In genomic region chr1:101288491-101288944, GRCh38 we compare ENCODE assay signal across 8 cellular contexts. TPM values are rescaled to one million over a fixed set of nuclear protein-coding genes. Genes with fewer than 3 reads are reported as not detected.
DNase-seq lines count a peak whose midpoint lies in the region; ATAC-seq, FAIRE-seq and TF ChIP-seq lines count a peak whose summit lies in the region.

No MANE protein-coding gene starts in this region.

- intact Hi-C loops in pancreas (cut with DNase I): loop anchor here in 2 of 3 donors (5.0 to 10.0 kb wide), 2 partner anchors 364 to 366 kb away; no protein-coding TSS in a partner anchor

- H3K27ac ChIP-seq in RWPE2 (ENCODE audit: poor library complexity, severe bottlenecking) (no peak overlapping the region), pancreas (no peak overlapping the region)

- H3K4me1 ChIP-seq in RWPE2 (ENCODE audit: insufficient read depth, poor library complexity, severe bottlenecking) (peaks cover 8% of the 10 kb centered on the region), pancreas (peaks cover 0 to 4% (median 0%) of the 10 kb centered on the region in 3 donors)

- TF ChIP-seq CTCF in GM20000 (IDR thresholded peaks at IDR 0.05; ENCODE audit: extremely low read depth, missing control alignments): peak; percentile 76
- peak; percentile 91 for TF ChIP-seq CTCF in RWPE2 (IDR thresholded peaks at IDR 0.05; ENCODE audit: poor library complexity, severe bottlenecking)
- peak; percentile 86 to 96 (median 92) for TF ChIP-seq CTCF in pancreas (IDR thresholded peaks at IDR 0.05)

- H3K9me3 ChIP-seq in RWPE2 (ENCODE audit: severe bottlenecking) (no peaks in the 10 kb centered on the region), pancreas (no peaks in the 10 kb centered on the region)

- peak; percentile 90 for ATAC-seq in RWPE2 (ENCODE audit: low read depth)
- peak; percentile 88 to 98 (median 95) for ATAC-seq in pancreas
- no peak for ATAC-seq in HG02970 (IDR thresholded peaks at IDR 0.05; ENCODE audit: low FRiP score, unreplicated experiment)

- DNase-seq in D341Med (ENCODE audit: low spot score) (peak; percentile 64), GM20000 (ENCODE audit: low spot score) (peak; percentile 58), KG1 (lab: John Stamatoyannopoulos, UW) (peak; percentile 58), RWPE2 (ENCODE audit: low spot score) (no peak), frontal cortex (ENCODE audit: low spot score in 2 of 2) (peak; percentile 21 to 52), pancreas (peak in 4 of 6 donors; percentile 38 to 75 (median 51))
- peak; percentile 65 for DNase-seq in activated naive CD4-positive, alpha-beta T cell treated with Interleukin-2 at 50 U/mL for 16 hours

- no peak overlapping the region for H3K4me3 ChIP-seq in RWPE2 (ENCODE audit: severe bottlenecking)
- H3K4me3 ChIP-seq in pancreas: no peak overlapping the region

- FAIRE-seq in frontal cortex (lab: Jason Lieb, UNC) (no peak), pancreas (lab: Jason Lieb, UNC) (peak; percentile 32)

- H3K36me3 ChIP-seq in RWPE2 (ENCODE audit: low read depth): no peaks in the 10 kb centered on the region
- H3K36me3 ChIP-seq in pancreas: no peaks in the 10 kb centered on the region

- 6 to 7% methylated on average over 4 of the region's 4 CpGs for WGBS in pancreas, 2 donors

- H3K27me3 ChIP-seq in RWPE2 (ENCODE audit: insufficient read depth, poor library complexity, severe bottlenecking): no peaks in the 10 kb centered on the region
- H3K27me3 ChIP-seq in pancreas: no peaks in the 10 kb centered on the region

RNA-seq across cellular contexts. Expression of gene S1PR1, which starts 51.7 kb away (rescaled TPM):
- total RNA-seq in frontal cortex: 12.6 TPM
- total RNA-seq in pancreas: 1 to 10 TPM; 2.3 to 6.5 (median 5.7) TPM
- polyA plus RNA-seq in pancreas: 10 to 100 TPM in 1 of 2 donors, 1 to 10 TPM in 1; 4.0 to 10.1 TPM
